In genomic region chr22:29443452-29443851, GRCh38 we compare ENCODE assay signal across 20 cellular contexts. TPM values are rescaled to one million over a fixed set of nuclear protein-coding genes. Genes with fewer than 3 reads are reported as not detected.
"Had no signal": no experiment of that assay in that cellular context is flagged by ENCODE, and none has a peak within 500 bp of the region (broad histone marks: within the 10 kb centered on the region; RNA-seq: fewer than 3 reads in every experiment).

No MANE protein-coding gene starts in this region.

- H3K4me1 ChIP-seq: esophagus muscularis mucosa, heart right ventricle, parathyroid adenoma, right atrium auricular region, uterus had no signal

- H3K36me3 ChIP-seq: esophagus muscularis mucosa, heart right ventricle, right atrium auricular region, uterus had no signal

- H3K4me2 ChIP-seq: smooth muscle cell had no signal

- H3K9ac ChIP-seq: parathyroid adenoma had no signal

- ATAC-seq: activated T-helper 17 cell treated with anti-CD3 and anti-CD28 coated beads, Interleukin-2, amount 50 U/mL, for 72 hours; heart right ventricle; left ventricle myocardium superior; T-helper 17 cell had no signal

- H3K9me3 ChIP-seq: esophagus muscularis mucosa, heart right ventricle, right atrium auricular region, uterus had no signal

- H3K9me3 Mint-ChIP-seq: activated B cell treated with CpG ODN at 0.5 μM for 24 hours; activated CD4-positive, alpha-beta T cell treated with anti-CD3 and anti-CD28 coated beads, Interleukin-2, amount 10 ng/mL, durations not matched to agents 24 days and 14 days; activated naive CD4-positive, alpha-beta T cell treated with anti-CD3 and anti-CD28 coated beads for 36 hours; activated T-helper 17 cell treated with anti-CD3 and anti-CD28 coated beads, Interleukin-2, amount 50 U/mL, for 72 hours; brain had no signal

- H3K27me3 ChIP-seq: dorsolateral prefrontal cortex, right atrium auricular region, uterus had no signal

- DNase-seq: activated B cell treated with CpG ODN at 0.5 μM for 24 hours; activated CD4-positive, alpha-beta T cell treated with anti-CD3 and anti-CD28 coated beads, Interleukin-2, amount 10 ng/mL, durations not matched to agents 24 days and 14 days; activated CD8-positive, alpha-beta memory T cell treated with anti-CD3 and anti-CD28 coated beads for 24 hours; activated naive CD4-positive, alpha-beta T cell treated with anti-CD3 and anti-CD28 coated beads for 36 hours; activated T-cell treated with anti-CD3 and anti-CD28 coated beads for 4 hours; heart right ventricle; islet precursor cell; left ventricle myocardium superior; mesendoderm; T-helper 17 cell; uterus had no signal

- H3K27ac ChIP-seq: dorsolateral prefrontal cortex, esophagus muscularis mucosa, heart right ventricle, parathyroid adenoma, right atrium auricular region, uterus had no signal

- H2AFZ ChIP-seq: parathyroid adenoma had no signal

- H3K4me1 Mint-ChIP-seq: activated B cell treated with CpG ODN at 0.5 μM for 24 hours; activated CD4-positive, alpha-beta T cell treated with anti-CD3 and anti-CD28 coated beads, Interleukin-2, amount 10 ng/mL, durations not matched to agents 24 days and 14 days; activated T-helper 17 cell treated with anti-CD3 and anti-CD28 coated beads, Interleukin-2, amount 50 U/mL, for 72 hours had no signal

- H3K4me3 ChIP-seq: dorsolateral prefrontal cortex, esophagus muscularis mucosa, heart right ventricle, right atrium auricular region, smooth muscle cell, uterus had no signal

- H3K27ac Mint-ChIP-seq: activated B cell treated with CpG ODN at 0.5 μM for 24 hours; activated CD4-positive, alpha-beta T cell treated with anti-CD3 and anti-CD28 coated beads, Interleukin-2, amount 10 ng/mL, durations not matched to agents 24 days and 14 days; activated naive CD4-positive, alpha-beta T cell treated with anti-CD3 and anti-CD28 coated beads for 36 hours; activated T-helper 17 cell treated with anti-CD3 and anti-CD28 coated beads, Interleukin-2, amount 50 U/mL, for 72 hours; T-helper 17 cell had no signal

- H3K4me3 Mint-ChIP-seq: activated B cell treated with CpG ODN at 0.5 μM for 24 hours; activated CD4-positive, alpha-beta T cell treated with anti-CD3 and anti-CD28 coated beads, Interleukin-2, amount 10 ng/mL, durations not matched to agents 24 days and 14 days; activated naive CD4-positive, alpha-beta T cell treated with anti-CD3 and anti-CD28 coated beads for 36 hours; activated T-helper 17 cell treated with anti-CD3 and anti-CD28 coated beads, Interleukin-2, amount 50 U/mL, for 72 hours; brain; T-helper 17 cell had no signal

RNA-seq across cellular contexts. Expression of gene RFPL1, which starts 5.1 kb away (rescaled TPM):
- total RNA-seq: activated B cell treated with CpG ODN at 0.5 μM for 24 hours; activated CD4-positive, alpha-beta T cell treated with anti-CD3 and anti-CD28 coated beads, Interleukin-2, amount 10 ng/mL, durations not matched to agents 24 days and 14 days; activated naive CD4-positive, alpha-beta T cell treated with anti-CD3 and anti-CD28 coated beads for 36 hours; activated T-helper 17 cell treated with anti-CD3 and anti-CD28 coated beads, Interleukin-2, amount 50 U/mL, for 72 hours; cerebellum; esophagus muscularis mucosa; heart right ventricle; left ventricle myocardium superior; right atrium auricular region; smooth muscle cell; T-helper 17 cell; uterus had no signal
- polyA plus RNA-seq: heart right ventricle, neural cell had no signal

RNA-seq across cellular contexts. Expression of gene NEFH, which starts 36.6 kb away (rescaled TPM):
- total RNA-seq: smooth muscle cell had no signal
